ENCODE assay signal across 11 cellular contexts in genomic region chr18:58495634-58496033, GRCh38.
DNase-seq lines count a peak whose midpoint lies in the region; ATAC-seq lines count a peak whose summit lies in the region.
"Had no signal": no experiment of that assay in that cellular context is flagged by ENCODE, and none has a peak within 500 bp of the region (broad histone marks: within the 10 kb centered on the region; RNA-seq: fewer than 3 reads in every experiment).

No MANE protein-coding gene starts in this region.

- no peaks in the 10 kb centered on the region for H3K36me3 ChIP-seq in skeletal muscle satellite cell (ENCODE audit: insufficient read depth, low read length)
- H3K36me3 ChIP-seq: MG63 had no signal

- ATAC-seq in GM19035 (IDR thresholded peaks at IDR 0.05; ENCODE audit: unreplicated experiment) (peak; percentile 80), GM21723 (IDR thresholded peaks at IDR 0.05; ENCODE audit: unreplicated experiment) (peak; percentile 75), HG03175 (IDR thresholded peaks at IDR 0.05; ENCODE audit: unreplicated experiment) (peak; percentile 95)
- ATAC-seq: natural killer cell treated with Interleukin-12 subunit alpha and Interleukin-12 subunit beta and Interleukin-15 and Interleukin-18, amount 100 ng/mL, for 72 hours had no signal

- DNase-seq in dedifferentiated amniotic fluid mesenchymal stem cell (ENCODE audit: extremely low spot score) (no peak), NOMO-1 (lab: John Stamatoyannopoulos, UW; ENCODE audit: unreplicated experiment in 2 of 2) (no peak), DMS114 treated with DMSO at 0.1 percent for 48 hours (lab: John Stamatoyannopoulos, UW; ENCODE audit: unreplicated experiment) (no peak)
- DNase-seq: erythroblast, H9 had no signal

- peaks cover 9% of the 10 kb centered on the region for H3K4me1 ChIP-seq in skeletal muscle satellite cell (ENCODE audit: control insufficient read depth, insufficient read depth, low read length)

- no peaks in the 10 kb centered on the region for H3K27me3 ChIP-seq in skeletal muscle satellite cell (ENCODE audit: control insufficient read depth, insufficient read depth, low read length)
- H3K27me3 ChIP-seq: MG63 had no signal

- H3K4me2 ChIP-seq in skeletal muscle satellite cell (ENCODE audit: low read length): peak overlapping the region; percentile 40

- H3K9ac ChIP-seq in skeletal muscle satellite cell (ENCODE audit: low read depth, low read length): no peak overlapping the region

- H3K9me3 ChIP-seq in skeletal muscle satellite cell (replicated peaks; ENCODE audit: low read length): no peaks in the 10 kb centered on the region
- H3K9me3 ChIP-seq: MG63 had no signal

- H3K4me3 ChIP-seq in skeletal muscle satellite cell (ENCODE audit: low read length): no peak overlapping the region
- H3K4me3 ChIP-seq: MG63 had no signal
